Comparison of ENCODE assay signal across 2 cellular contexts in the genomic region with DNA sequence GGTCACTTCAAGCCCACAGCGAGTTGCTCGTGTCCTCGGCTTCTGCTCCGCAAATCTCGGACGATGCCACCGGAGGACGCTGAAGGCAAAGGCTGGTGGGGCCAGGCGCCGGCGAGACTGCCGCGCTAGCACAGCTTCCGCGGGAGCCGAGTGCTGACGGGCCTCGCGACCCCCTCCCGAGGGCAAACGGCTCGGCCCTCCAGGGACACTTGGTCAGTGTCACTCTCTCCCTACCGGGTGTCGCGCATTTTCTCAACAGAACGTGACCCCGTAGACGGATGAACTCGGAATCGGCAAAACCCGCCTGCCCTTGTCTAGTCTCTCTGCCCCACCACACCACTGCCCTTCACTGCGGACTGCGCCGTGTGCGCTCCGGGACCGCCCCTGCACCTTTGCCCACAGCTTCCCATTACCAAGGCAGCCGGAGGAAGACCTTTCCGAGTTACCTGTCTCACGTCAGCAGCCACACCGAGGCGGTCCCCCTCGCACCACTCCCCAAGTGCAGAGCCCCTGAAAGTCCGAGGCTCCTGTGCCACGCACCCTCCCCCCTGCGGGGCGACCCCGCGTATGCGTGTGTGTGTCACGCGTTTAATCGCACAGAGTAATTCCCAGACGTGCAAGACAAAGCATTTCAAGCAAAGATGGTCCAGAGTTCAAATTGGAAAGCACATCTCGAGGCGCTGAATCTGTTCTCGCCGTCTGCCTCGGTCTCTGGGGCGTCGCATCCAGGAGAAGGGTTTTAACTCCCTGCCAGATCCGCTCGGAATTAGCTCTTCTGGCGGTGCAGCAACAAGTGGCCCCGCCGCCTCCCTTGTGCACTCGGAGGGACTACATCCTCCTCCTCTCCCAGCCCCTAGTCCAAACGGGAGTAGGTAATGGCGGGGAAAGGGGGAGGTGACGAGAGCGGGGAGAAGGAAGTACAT.
TF ChIP-seq lines count a peak whose summit lies in the region.

No MANE protein-coding gene starts in this region.

TF ChIP-seq in GM23338, 12 proteins besides CTCF, POLR2A, EP300 and RAD21 (continued from another document):
- TF ChIP-seq ZNF462 (CRISPR knock-in tag; IDR thresholded peaks at IDR 0.05) (no peak), EZH2phosphoT487 (IDR thresholded peaks at IDR 0.05; ENCODE audit: unreplicated experiment) (no peak)

TF ChIP-seq in H1, 55 proteins besides CTCF, POLR2A, EP300 and RAD21 (continued from another document):
- TF ChIP-seq USF2 (IDR thresholded peaks at IDR 0.05; ENCODE audit: low read length) (no peak), HDAC6 (IDR thresholded peaks at IDR 0.05; ENCODE audit: low read depth, low read length) (no peak), RBBP5 (IDR thresholded peaks at IDR 0.05; ENCODE audit: borderline replicate concordance, low read depth, low read length) (peak; percentile 79; the same call in 1 of the 2 replicates), SP1 (IDR thresholded peaks at IDR 0.05; ENCODE audit: low read depth, low read length) (no peak), SUZ12 (IDR thresholded peaks at IDR 0.05; ENCODE audit: low read length) (peak; percentile 41), SIX5 (IDR thresholded peaks at IDR 0.05; ENCODE audit: low read depth, low read length) (no peak)
